In the genomic region with DNA sequence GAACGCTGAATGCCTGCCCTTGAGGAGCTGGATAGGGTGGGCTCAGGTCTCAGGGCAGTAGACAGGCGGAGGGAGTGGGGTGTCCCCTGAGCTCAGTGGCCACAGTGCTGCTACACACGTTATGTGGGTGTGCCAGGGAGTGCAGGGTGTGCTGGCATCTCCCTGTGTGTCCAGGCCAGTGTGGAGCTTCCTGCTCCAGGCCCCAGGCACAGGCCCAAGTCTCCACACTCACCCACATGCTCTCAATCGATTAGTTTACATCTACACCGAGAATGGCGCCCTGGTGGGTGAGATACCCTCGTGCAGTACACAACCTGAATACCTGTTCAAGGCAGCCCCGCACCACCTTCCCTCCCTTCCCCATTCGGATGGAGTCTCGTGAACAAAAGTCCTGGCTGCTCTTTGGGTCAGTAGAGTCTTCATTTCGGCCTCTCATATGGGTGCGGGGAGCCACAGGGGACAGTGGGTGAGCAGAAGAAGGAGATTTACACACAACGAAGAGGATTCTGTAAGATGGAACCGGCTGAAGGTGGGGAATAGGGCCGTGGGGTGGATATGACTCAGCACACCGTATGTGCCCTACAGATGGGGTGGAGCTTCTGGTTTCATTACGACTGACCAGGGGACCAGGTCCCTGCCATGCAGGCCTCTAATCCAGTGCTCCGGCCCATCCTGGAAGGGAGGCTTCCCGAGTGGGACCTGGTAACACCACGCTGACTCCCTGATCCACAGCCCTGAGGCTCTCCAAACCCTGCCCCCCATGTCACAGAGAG, we compare ENCODE assay signal across 1 cellular context.
TF ChIP-seq lines count a peak whose summit lies in the region.

No MANE protein-coding gene starts in this region.

TF ChIP-seq in IMR-90, 13 proteins besides CTCF, POLR2A, EP300 and RAD21 (continued from another document):
- TF ChIP-seq, protein P1, sequence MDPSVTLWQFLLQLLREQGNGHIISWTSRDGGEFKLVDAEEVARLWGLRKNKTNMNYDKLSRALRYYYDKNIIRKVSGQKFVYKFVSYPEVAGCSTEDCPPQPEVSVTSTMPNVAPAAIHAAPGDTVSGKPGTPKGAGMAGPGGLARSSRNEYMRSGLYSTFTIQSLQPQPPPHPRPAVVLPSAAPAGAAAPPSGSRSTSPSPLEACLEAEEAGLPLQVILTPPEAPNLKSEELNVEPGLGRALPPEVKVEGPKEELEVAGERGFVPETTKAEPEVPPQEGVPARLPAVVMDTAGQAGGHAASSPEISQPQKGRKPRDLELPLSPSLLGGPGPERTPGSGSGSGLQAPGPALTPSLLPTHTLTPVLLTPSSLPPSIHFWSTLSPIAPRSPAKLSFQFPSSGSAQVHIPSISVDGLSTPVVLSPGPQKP (IDR thresholded peaks at IDR 0.05; ENCODE audit: borderline replicate concordance, low read depth, low read length) = no peak
- TF ChIP-seq CEBPB (IDR thresholded peaks at IDR 0.05; ENCODE audit: low read depth, low read length) = no peak
- no peak for TF ChIP-seq BHLHE40 (IDR thresholded peaks at IDR 0.05; ENCODE audit: low read depth, low read length)
- TF ChIP-seq, protein P2, sequence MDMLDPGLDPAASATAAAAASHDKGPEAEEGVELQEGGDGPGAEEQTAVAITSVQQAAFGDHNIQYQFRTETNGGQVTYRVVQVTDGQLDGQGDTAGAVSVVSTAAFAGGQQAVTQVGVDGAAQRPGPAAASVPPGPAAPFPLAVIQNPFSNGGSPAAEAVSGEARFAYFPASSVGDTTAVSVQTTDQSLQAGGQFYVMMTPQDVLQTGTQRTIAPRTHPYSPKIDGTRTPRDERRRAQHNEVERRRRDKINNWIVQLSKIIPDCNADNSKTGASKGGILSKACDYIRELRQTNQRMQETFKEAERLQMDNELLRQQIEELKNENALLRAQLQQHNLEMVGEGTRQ (IDR thresholded peaks at IDR 0.05; ENCODE audit: low read depth, low read length) = no peak
- no peak for TF ChIP-seq CHD1 (IDR thresholded peaks at IDR 0.05; ENCODE audit: low read depth, low read length)
